Comparison of ENCODE assay signal across 15 cellular contexts in genomic region chr17:64024215-64024654, GRCh38. TPM values are rescaled to one million over a fixed set of nuclear protein-coding genes. Genes with fewer than 3 reads are reported as not detected.
DNase-seq lines count a peak whose midpoint lies in the region; ATAC-seq lines count a peak whose summit lies in the region.
"Had no signal": no experiment of that assay in that cellular context is flagged by ENCODE, and none has a peak within 500 bp of the region (broad histone marks: within the 10 kb centered on the region; RNA-seq: fewer than 3 reads in every experiment).

No MANE protein-coding gene starts in this region.

- H3K4me1 Mint-ChIP-seq in activated T-helper 2 cell treated with anti-CD3 and anti-CD28 coated beads, Interferon-gamma antibody, Interleukin-2, Interleukin-4, amounts not matched to agents 10 μg/mL and 5 μg/mL and 100 μg/mL, durations not matched to agents 14 hours and 24 hours and 36 hours (ENCODE audit: low read depth): peaks cover 62% of the 10 kb centered on the region

- no peaks in the 10 kb centered on the region for H3K36me3 ChIP-seq in BLaER1 treated with 17β-estradiol and CSF1 and Interleukin-3, amounts not matched to agents 10 nM and 100 nM
- H3K36me3 ChIP-seq in KOPT-K1 (ENCODE audit: insufficient read depth, low read length) (no peaks in the 10 kb centered on the region), mesodermal cell (ENCODE audit: control insufficient read depth, insufficient read depth, low read length) (no peaks in the 10 kb centered on the region)
- H3K36me3 ChIP-seq: thoracic aorta had no signal

- no peak for DNase-seq in activated T-helper 2 cell treated with anti-CD3 and anti-CD28 coated beads, Interferon-gamma antibody, Interleukin-2, Interleukin-4, amounts not matched to agents 10 μg/mL and 5 μg/mL and 100 μg/mL, durations not matched to agents 14 hours and 24 hours and 36 hours (ENCODE audit: low spot score)
- no peak for DNase-seq in NCI-H446 (lab: John Stamatoyannopoulos, UW)
- no peak for DNase-seq in NCI-H1436 (lab: John Stamatoyannopoulos, UW)
- DNase-seq: COR-L47, left cardiac atrium had no signal

- H3K9me3 ChIP-seq in BLaER1 treated with 17β-estradiol and CSF1 and Interleukin-3, amounts not matched to agents 10 nM and 100 nM (replicated peaks in 1 of 11): no peaks in the 10 kb centered on the region
- H3K9me3 ChIP-seq in KOPT-K1 (ENCODE audit: insufficient read depth, low read length, poor library complexity, severe bottlenecking) (no peaks in the 10 kb centered on the region), mesodermal cell (ENCODE audit: control insufficient read depth, low read length) (no peaks in the 10 kb centered on the region)
- H3K9me3 ChIP-seq: thoracic aorta had no signal

- 88 to 91% methylated on average over 7 to 8 of the region's 8 CpGs for WGBS in mesodermal cell (ENCODE audit: insufficient coverage in 2 of 2), 2 experiments

- no peak overlapping the region for H3K4me3 ChIP-seq in BLaER1 treated with 17β-estradiol and CSF1 and Interleukin-3, amounts not matched to agents 10 nM and 100 nM
- no peak overlapping the region for H3K4me3 ChIP-seq in mesodermal cell (ENCODE audit: extremely low read depth, insufficient read depth, low read length, poor library complexity, severe bottlenecking)
- H3K4me3 ChIP-seq: thoracic aorta had no signal

- no peaks in the 10 kb centered on the region for H3K27me3 ChIP-seq in BLaER1 treated with 17β-estradiol and CSF1 and Interleukin-3, amounts not matched to agents 10 nM and 100 nM

- intact Hi-C loops in activated T-helper 2 cell treated with anti-CD3 and anti-CD28 coated beads, Interferon-gamma antibody, Interleukin-2, Interleukin-4, amounts not matched to agents 10 μg/mL and 5 μg/mL and 100 μg/mL, durations not matched to agents 14 hours and 24 hours and 36 hours (cut with micrococcal nuclease): loop anchor here (2.0 to 10.0 kb wide), 4 partner anchors 37 to 241 kb away; partner anchors contain the start of gene TEX2

- peak overlapping the region in 8 of 11 experiments; percentile 2 to 97 (median 45); a peak in 9 of 22 replicates for H3K27ac ChIP-seq in BLaER1 treated with 17β-estradiol and CSF1 and Interleukin-3, amounts not matched to agents 10 nM and 100 nM
- H3K27ac ChIP-seq in KOPT-K1 (ENCODE audit: low read depth, low read length, poor library complexity, severe bottlenecking) (peak overlapping the region; percentile 95), mesodermal cell (ENCODE audit: low read depth, low read length, severe bottlenecking) (peak overlapping the region; percentile 49)
- H3K27ac ChIP-seq: parathyroid adenoma, thoracic aorta had no signal

- H4K20me1 ChIP-seq in BLaER1 treated with 17β-estradiol and CSF1 and Interleukin-3, amounts not matched to agents 10 nM and 100 nM: no peaks in the 10 kb centered on the region

- H3K4me3 Mint-ChIP-seq in activated T-helper 2 cell treated with anti-CD3 and anti-CD28 coated beads, Interferon-gamma antibody, Interleukin-2, Interleukin-4, amounts not matched to agents 10 μg/mL and 5 μg/mL and 100 μg/mL, durations not matched to agents 14 hours and 24 hours and 36 hours (ENCODE audit: low read depth): peak overlapping the region; percentile 1

- ATAC-seq in GM18868 (IDR thresholded peaks at IDR 0.05; ENCODE audit: unreplicated experiment): no peak
- ATAC-seq in HG02642 (IDR thresholded peaks at IDR 0.05; ENCODE audit: poor library complexity, unreplicated experiment): no peak
- ATAC-seq: left cardiac atrium had no signal

- no peaks in the 10 kb centered on the region for H3K9me3 Mint-ChIP-seq in activated T-helper 2 cell treated with anti-CD3 and anti-CD28 coated beads, Interferon-gamma antibody, Interleukin-2, Interleukin-4, amounts not matched to agents 10 μg/mL and 5 μg/mL and 100 μg/mL, durations not matched to agents 14 hours and 24 hours and 36 hours

- H3K27ac Mint-ChIP-seq in activated T-helper 2 cell treated with anti-CD3 and anti-CD28 coated beads, Interferon-gamma antibody, Interleukin-2, Interleukin-4, amounts not matched to agents 10 μg/mL and 5 μg/mL and 100 μg/mL, durations not matched to agents 14 hours and 24 hours and 36 hours: peak overlapping the region; percentile 93

- H3K36me3 Mint-ChIP-seq in activated T-helper 2 cell treated with anti-CD3 and anti-CD28 coated beads, Interferon-gamma antibody, Interleukin-2, Interleukin-4, amounts not matched to agents 10 μg/mL and 5 μg/mL and 100 μg/mL, durations not matched to agents 14 hours and 24 hours and 36 hours (ENCODE audit: low read depth): peaks cover 20% of the 10 kb centered on the region

- no peaks in the 10 kb centered on the region for H3K27me3 Mint-ChIP-seq in activated T-helper 2 cell treated with anti-CD3 and anti-CD28 coated beads, Interferon-gamma antibody, Interleukin-2, Interleukin-4, amounts not matched to agents 10 μg/mL and 5 μg/mL and 100 μg/mL, durations not matched to agents 14 hours and 24 hours and 36 hours (ENCODE audit: low read depth)

- H3K9ac ChIP-seq in BLaER1 treated with 17β-estradiol and CSF1 and Interleukin-3, amounts not matched to agents 10 nM and 100 nM: no peak overlapping the region; a peak in 1 of 22 replicates
- H3K9ac ChIP-seq: parathyroid adenoma had no signal

- H3K4me1 ChIP-seq in BLaER1 treated with 17β-estradiol and CSF1 and Interleukin-3, amounts not matched to agents 10 nM and 100 nM: peaks cover 17 to 74% (median 67%) of the 10 kb centered on the region in 10 experiments
- no peaks in the 10 kb centered on the region for H3K4me1 ChIP-seq in mesodermal cell (ENCODE audit: control insufficient read depth, insufficient read depth, low read length, poor library complexity, severe bottlenecking)

- peak overlapping the region in 6 of 11 experiments; percentile 1 to 96 (median 60); a peak in 9 of 22 replicates for H3K4me2 ChIP-seq in BLaER1 treated with 17β-estradiol and CSF1 and Interleukin-3, amounts not matched to agents 10 nM and 100 nM

RNA-seq across cellular contexts. Expression of gene ICAM2, which starts 3.8 kb away (rescaled TPM):
- total RNA-seq in activated T-helper 2 cell treated with anti-CD3 and anti-CD28 coated beads, Interferon-gamma antibody, Interleukin-2, Interleukin-4, amounts not matched to agents 10 μg/mL and 5 μg/mL and 100 μg/mL, durations not matched to agents 14 hours and 24 hours and 36 hours: 83.2 and 85.6 TPM in 2 replicates
- 7.6 TPM for polyA plus RNA-seq in mesodermal cell (2013, experiment 1 of 2)
- polyA plus RNA-seq in mesodermal cell (2013, experiment 2 of 2): 6.6 TPM
- total RNA-seq: NCI-H460 had no signal

RNA-seq across cellular contexts. Expression of gene PRR29, which starts 26.1 kb away (rescaled TPM):
- 0.14 and 0.18 TPM in 2 replicates for total RNA-seq in activated T-helper 2 cell treated with anti-CD3 and anti-CD28 coated beads, Interferon-gamma antibody, Interleukin-2, Interleukin-4, amounts not matched to agents 10 μg/mL and 5 μg/mL and 100 μg/mL, durations not matched to agents 14 hours and 24 hours and 36 hours
- 2.1 TPM for polyA plus RNA-seq in mesodermal cell (2013, experiment 1 of 2)
- polyA plus RNA-seq in mesodermal cell (2013, experiment 2 of 2): 1.3 TPM
- total RNA-seq: NCI-H460, SK-MEL-5, thoracic aorta had no signal

RNA-seq across cellular contexts. Expression of gene SCN4A, which starts 51.5 kb away (rescaled TPM):
- total RNA-seq in activated T-helper 2 cell treated with anti-CD3 and anti-CD28 coated beads, Interferon-gamma antibody, Interleukin-2, Interleukin-4, amounts not matched to agents 10 μg/mL and 5 μg/mL and 100 μg/mL, durations not matched to agents 14 hours and 24 hours and 36 hours: 0.11 and 0.14 TPM in 2 replicates
- polyA plus RNA-seq in mesodermal cell (2013, experiment 1 of 2): 0.52 TPM
- polyA plus RNA-seq in mesodermal cell (2013, experiment 2 of 2): 0.81 TPM
- total RNA-seq: M059J, SK-MEL-5 had no signal

Comparison
In these comparisons a context has a peak if more than half of its experiments do, and no peak if none do; other contexts are left out.
1. H3K27ac ChIP-seq: peak in every context shown above with its lines; median percentile 95 in KOPT-K1; 49 in mesodermal cell; 45 in BLaER1 treated with 17β-estradiol and CSF1 and Interleukin-3, amounts not matched to agents 10 nM and 100 nM.